ENCODE assay signal across 1 cellular context in genomic region chr20:2101935-2102584, GRCh38.
TF ChIP-seq lines count a peak whose summit lies in the region.

No MANE protein-coding gene starts in this region.

TF ChIP-seq in HepG2, 621 proteins besides CTCF, POLR2A, EP300 and RAD21 (continued from another document and continues in another):
- peak; percentile 98 for TF ChIP-seq ZGPAT (CRISPR knock-in tag; IDR thresholded peaks at IDR 0.05)
- TF ChIP-seq ZNF883 (CRISPR knock-in tag; IDR thresholded peaks at IDR 0.05; ENCODE audit: not compliant biosample characterization): peak; percentile 89
- 0 out of 2 replicates have a peak, but pooled peaks have one; percentile 26 for TF ChIP-seq ZNF143 (CRISPR knock-in tag; IDR thresholded peaks at IDR 0.05)
- peak; percentile 55; the same call in 1 of the 2 replicates for TF ChIP-seq THRA (CRISPR knock-in tag; IDR thresholded peaks at IDR 0.05; ENCODE audit: borderline replicate concordance)
- no peak for TF ChIP-seq WIZ (CRISPR knock-in tag; IDR thresholded peaks at IDR 0.05)
- TF ChIP-seq ZNF577 (CRISPR knock-in tag; IDR thresholded peaks at IDR 0.05; ENCODE audit: borderline replicate concordance, low read depth): peak; percentile 35; the same call in 1 of the 2 replicates
- TF ChIP-seq ZNF367 (CRISPR knock-in tag; IDR thresholded peaks at IDR 0.05; ENCODE audit: borderline replicate concordance): 0 out of 2 replicates have a peak, but pooled peaks have one; percentile 94
- no peak for TF ChIP-seq HOXA7 (CRISPR knock-in tag; IDR thresholded peaks at IDR 0.05)
- TF ChIP-seq RARG (CRISPR knock-in tag; IDR thresholded peaks at IDR 0.05; ENCODE audit: low read depth): no peak
- 0 out of 2 replicates have a peak, but pooled peaks have one; percentile 43 for TF ChIP-seq KLF13 (CRISPR knock-in tag; IDR thresholded peaks at IDR 0.05)
- no peak for TF ChIP-seq TEAD3 (CRISPR knock-in tag; optimal IDR thresholded peaks at IDR 0.05; ENCODE audit: borderline replicate concordance)
- no peak; the same call in 1 of the 2 replicates for TF ChIP-seq CHCHD3 (CRISPR knock-in tag; IDR thresholded peaks at IDR 0.05)
- TF ChIP-seq FIP1L1 (IDR thresholded peaks at IDR 0.05; ENCODE audit: borderline replicate concordance, insufficient read depth, low read depth, low read length): no peak
- TF ChIP-seq ZMAT3 (CRISPR knock-in tag; conservative IDR thresholded peaks at IDR 0.05): 0 out of 2 replicates have a peak, but pooled peaks have one; percentile 84
- no peak for TF ChIP-seq ZNF512B (CRISPR knock-in tag; IDR thresholded peaks at IDR 0.05; ENCODE audit: borderline replicate concordance)
- TF ChIP-seq BRCA1 (CRISPR knock-in tag; IDR thresholded peaks at IDR 0.05): peak; percentile 78; the same call in 1 of the 2 replicates
- peak; percentile 54 for TF ChIP-seq RFXANK (CRISPR knock-in tag; IDR thresholded peaks at IDR 0.05)
- no peak for TF ChIP-seq ZSCAN29 (CRISPR knock-in tag; conservative IDR thresholded peaks at IDR 0.05)
- peak; percentile 47; the same call in 1 of the 2 replicates for TF ChIP-seq CREBL2 (CRISPR knock-in tag; IDR thresholded peaks at IDR 0.05; ENCODE audit: borderline replicate concordance)
- TF ChIP-seq PRDM15 (CRISPR knock-in tag; IDR thresholded peaks at IDR 0.05): peak; percentile 86
- TF ChIP-seq MAX (IDR thresholded peaks at IDR 0.05): peak; percentile 89
- peak; percentile 81 for TF ChIP-seq ZNF121 (CRISPR knock-in tag; IDR thresholded peaks at IDR 0.05)
- TF ChIP-seq ZFP91 (CRISPR knock-in tag; IDR thresholded peaks at IDR 0.05; ENCODE audit: borderline replicate concordance): peak; percentile 99
- 0 out of 2 replicates have a peak, but pooled peaks have one; percentile 46 for TF ChIP-seq ZZZ3 (CRISPR knock-in tag; IDR thresholded peaks at IDR 0.05; ENCODE audit: borderline replicate concordance)
- TF ChIP-seq MXD4 (CRISPR knock-in tag; IDR thresholded peaks at IDR 0.05): peak; percentile 92
- TF ChIP-seq NR1H2 (CRISPR knock-in tag; IDR thresholded peaks at IDR 0.05; ENCODE audit: borderline replicate concordance, low read depth): 0 out of 2 replicates have a peak, but pooled peaks have one; percentile 19
- peak; percentile 51; the same call in 1 of the 2 replicates for TF ChIP-seq ZNF609 (CRISPR knock-in tag; IDR thresholded peaks at IDR 0.05; ENCODE audit: borderline replicate concordance)
- TF ChIP-seq KAT8 (CRISPR knock-in tag; IDR thresholded peaks at IDR 0.05): peak; percentile 81
- peak; percentile 94 for TF ChIP-seq ELF1 (CRISPR knock-in tag; IDR thresholded peaks at IDR 0.05)
- no peak for TF ChIP-seq HMGXB3 (CRISPR knock-in tag; IDR thresholded peaks at IDR 0.05; ENCODE audit: borderline replicate concordance)
- no peak for TF ChIP-seq NCOR1 (IDR thresholded peaks at IDR 0.05; ENCODE audit: borderline replicate concordance, low read length)
- no peak; the same call in 1 of the 2 replicates for TF ChIP-seq KLF9 (CRISPR knock-in tag; IDR thresholded peaks at IDR 0.05; ENCODE audit: low read depth)
- no peak for TF ChIP-seq MAFK (conservative IDR thresholded peaks at IDR 0.05 in 1 of 2, IDR thresholded peaks at IDR 0.05 in 1 of 2; ENCODE audit: low read length in 2 of 2)
- peak; percentile 71 for TF ChIP-seq RXRB (CRISPR knock-in tag; IDR thresholded peaks at IDR 0.05; ENCODE audit: borderline replicate concordance)
